In genomic region chr2:60377825-60378224, GRCh38 we compare ENCODE assay signal across 10 cellular contexts.
"Had no signal": no experiment of that assay in that cellular context is flagged by ENCODE, and none has a peak within 500 bp of the region (broad histone marks: within the 10 kb centered on the region; RNA-seq: fewer than 3 reads in every experiment).

No MANE protein-coding gene starts in this region.

- H3K4me3 ChIP-seq: GM23338, K562 had no signal

- H3K27ac ChIP-seq: HL-60 had no signal

- ATAC-seq: GM23338, K562 had no signal

- H3K9me3 Mint-ChIP-seq: GM23338, H9 had no signal

- FAIRE-seq: H1, H54, K562 had no signal

- H3K4me2 ChIP-seq: GM23338 had no signal

- H2AFZ ChIP-seq: GM23338 had no signal

- H3K27ac Mint-ChIP-seq: GM23338, H9, HFFc6 had no signal

- H3K4me3 Mint-ChIP-seq: GM23338, H9, HFFc6 had no signal

- DNase-seq: H9, HCEC 1CT, HFFc6, IMR-90, KG1 had no signal
